ENCODE assay signal across 11 cellular contexts in the genomic region with DNA sequence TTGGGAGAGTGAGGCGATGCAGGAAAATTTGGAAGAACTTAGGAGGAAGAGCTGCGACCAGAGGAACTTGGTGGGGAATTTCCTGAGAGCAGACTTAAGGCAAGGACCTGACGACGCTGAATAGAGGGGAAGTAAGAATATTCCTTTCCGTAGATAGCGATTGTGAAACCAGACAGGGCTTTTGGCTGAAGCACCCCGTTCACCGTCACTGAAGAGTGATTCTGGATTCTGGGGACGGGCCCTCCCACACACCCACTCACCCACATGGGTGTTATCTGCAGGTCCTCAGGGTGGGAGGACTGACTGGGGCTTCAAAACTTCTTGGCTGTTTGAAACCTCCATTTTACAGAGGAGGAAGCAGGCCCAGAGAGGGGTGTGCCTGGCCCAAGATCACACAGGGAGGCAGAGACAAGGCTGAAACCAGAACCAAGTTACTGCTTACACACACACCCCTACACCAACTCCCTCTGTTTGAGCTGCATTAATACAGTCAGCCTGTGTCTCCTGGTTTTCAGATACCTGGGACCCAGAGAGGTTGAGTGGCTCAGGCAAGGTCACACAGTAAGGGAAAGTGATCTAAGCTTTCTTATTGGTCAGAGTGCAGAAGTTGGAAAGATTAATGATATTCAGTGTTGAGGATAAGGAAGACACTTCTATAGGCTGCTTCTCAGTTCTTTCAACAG. TPM values are rescaled to one million over a fixed set of nuclear protein-coding genes. Genes with fewer than 3 reads are reported as not detected.
A peak's percentile ranks its signal among the peaks of the same experiment; 100 is the strongest.
DNase-seq lines count a peak whose midpoint lies in the region; ATAC-seq and TF ChIP-seq lines count a peak whose summit lies in the region.
"Had no signal": no experiment of that assay in that cellular context is flagged by ENCODE, and none has a peak within 500 bp of the region (broad histone marks: within the 10 kb centered on the region; RNA-seq: fewer than 3 reads in every experiment).

No MANE protein-coding gene starts in this region.

- no peaks in the 10 kb centered on the region for H3K27me3 Mint-ChIP-seq in natural killer cell treated with Interleukin-12 subunit alpha and Interleukin-12 subunit beta and Interleukin-15 and Interleukin-18, amount 100 ng/mL, for 72 hours
- no peaks in the 10 kb centered on the region for H3K27me3 Mint-ChIP-seq in osteocyte (ENCODE audit: unreplicated experiment)

- H3K27ac Mint-ChIP-seq in natural killer cell treated with Interleukin-12 subunit alpha and Interleukin-12 subunit beta and Interleukin-15 and Interleukin-18, amount 100 ng/mL, for 72 hours: no peak overlapping the region
- no peak overlapping the region for H3K27ac Mint-ChIP-seq in osteocyte (ENCODE audit: unreplicated experiment)

- H3K36me3 ChIP-seq in Peyer's patch: peaks cover 0 to 5% (median 0%) of the 10 kb centered on the region in 3 donors
- H3K36me3 ChIP-seq in gastrocnemius medialis: peaks cover 0 to 12% of the 10 kb centered on the region in 2 donors
- H3K36me3 ChIP-seq: transverse colon had no signal

- peak overlapping the region in 3 of 4 donors; percentile 9 to 44 (median 13) for H3K27ac ChIP-seq in Peyer's patch
- H3K27ac ChIP-seq in gastrocnemius medialis: no peak overlapping the region

- ATAC-seq in GM21619 (IDR thresholded peaks at IDR 0.05; ENCODE audit: unreplicated experiment) (peak; percentile 58), left ventricle myocardium superior (peak; percentile 76), gastrocnemius medialis (no peak), HG03280 (IDR thresholded peaks at IDR 0.05; ENCODE audit: unreplicated experiment) (no peak)
- no peak for ATAC-seq in natural killer cell treated with Interleukin-12 subunit alpha and Interleukin-12 subunit beta and Interleukin-15 and Interleukin-18, amount 100 ng/mL, for 72 hours

- no peaks in the 10 kb centered on the region for H3K4me1 Mint-ChIP-seq in natural killer cell treated with Interleukin-12 subunit alpha and Interleukin-12 subunit beta and Interleukin-15 and Interleukin-18, amount 100 ng/mL, for 72 hours (ENCODE audit: low read depth in 2 of 2)
- peaks cover 3% of the 10 kb centered on the region for H3K4me1 Mint-ChIP-seq in osteocyte (ENCODE audit: unreplicated experiment)

- H3K4me1 ChIP-seq in Peyer's patch: no peaks in the 10 kb centered on the region
- no peaks in the 10 kb centered on the region for H3K4me1 ChIP-seq in gastrocnemius medialis
- H3K4me1 ChIP-seq: transverse colon had no signal

- DNase-seq in Ammon's horn (ENCODE audit: low spot score) (peak; percentile 62), Peyer's patch (no peak), left ventricle myocardium superior (no peak), gastrocnemius medialis (no peak), osteocyte (ENCODE audit: extremely low spot score, unreplicated experiment) (no peak)
- DNase-seq in natural killer cell treated with Interleukin-12 subunit alpha and Interleukin-12 subunit beta and Interleukin-15 and Interleukin-18, amount 100 ng/mL, for 72 hours (ENCODE audit: low spot score): no peak
- DNase-seq: activated T-cell treated with anti-CD3 and anti-CD28 coated beads, Interleukin-2, amount 50 U/mL, for 48 hours; stimulated activated CD4-positive, alpha-beta T cell treated with anti-CD3 and anti-CD28 coated beads, Interleukin-4, amount 100 ng/mL, for 4 hours; transverse colon had no signal

- H3K27me3 ChIP-seq in Peyer's patch (no peaks in the 10 kb centered on the region), gastrocnemius medialis (no peaks in the 10 kb centered on the region)
- H3K27me3 ChIP-seq: transverse colon had no signal

- no peaks in the 10 kb centered on the region for H3K9me3 ChIP-seq in Peyer's patch
- H3K9me3 ChIP-seq in gastrocnemius medialis: no peaks in the 10 kb centered on the region
- H3K9me3 ChIP-seq: transverse colon had no signal

- H3K9me3 Mint-ChIP-seq in natural killer cell treated with Interleukin-12 subunit alpha and Interleukin-12 subunit beta and Interleukin-15 and Interleukin-18, amount 100 ng/mL, for 72 hours: no peaks in the 10 kb centered on the region
- H3K9me3 Mint-ChIP-seq in osteocyte (ENCODE audit: unreplicated experiment): no peaks in the 10 kb centered on the region

- in situ Hi-C loops in gastrocnemius medialis (cut with MboI; ENCODE audit: low sequenced_read_pairs in 4 of 4): no loop called here

- no peaks in the 10 kb centered on the region for H3K36me3 Mint-ChIP-seq in natural killer cell treated with Interleukin-12 subunit alpha and Interleukin-12 subunit beta and Interleukin-15 and Interleukin-18, amount 100 ng/mL, for 72 hours
- H3K36me3 Mint-ChIP-seq in osteocyte (ENCODE audit: unreplicated experiment): peaks cover 5% of the 10 kb centered on the region

- H3K4me3 Mint-ChIP-seq in natural killer cell treated with Interleukin-12 subunit alpha and Interleukin-12 subunit beta and Interleukin-15 and Interleukin-18, amount 100 ng/mL, for 72 hours: no peak overlapping the region
- no peak overlapping the region for H3K4me3 Mint-ChIP-seq in osteocyte (ENCODE audit: unreplicated experiment)

- intact Hi-C loops in left ventricle myocardium superior (cut with micrococcal nuclease) (no loop called here), gastrocnemius medialis (cut with DNase I; ENCODE audit: low total_unique reads) (no loop called here)

- TF ChIP-seq POLR2A in Peyer's patch (IDR thresholded peaks at IDR 0.05): no peak
- TF ChIP-seq POLR2A in gastrocnemius medialis (IDR thresholded peaks at IDR 0.05): no peak

- H3K4me3 ChIP-seq in Peyer's patch (no peak overlapping the region), gastrocnemius medialis (no peak overlapping the region)
- H3K4me3 ChIP-seq: transverse colon had no signal

- TF ChIP-seq CTCF in Peyer's patch (IDR thresholded peaks at IDR 0.05) (no peak), gastrocnemius medialis (IDR thresholded peaks at IDR 0.05 in 4 of 5, conservative IDR thresholded peaks at IDR 0.05 in 1 of 5) (no peak), osteocyte (IDR thresholded peaks at IDR 0.05) (no peak)

RNA-seq across cellular contexts. Expression of a gene that starts 37.2 kb away (rescaled TPM):
- 1 to 10 TPM; 3.2 to 9.9 (median 5.4) TPM for total RNA-seq in Peyer's patch
- 5.4 TPM for total RNA-seq in left ventricle myocardium superior
- 1 to 10 TPM in 2 of 4 donors, under 1 TPM in 2; 0.53 to 1.8 (median 1.2) TPM for total RNA-seq in gastrocnemius medialis
- total RNA-seq in natural killer cell treated with Interleukin-12 subunit alpha and Interleukin-12 subunit beta and Interleukin-15 and Interleukin-18, amount 100 ng/mL, for 72 hours: under 1 TPM in 1 of 2 donors, not detected in 1; 0.06 TPM
- not detected in 2 replicates for total RNA-seq in osteocyte

RNA-seq across cellular contexts. Expression of a gene that starts 40.4 kb away (rescaled TPM):
- total RNA-seq in Peyer's patch (1 to 10 TPM in 3 of 4 donors, not detected in 1; 1.9 to 4.4 (median 2.8) TPM), left ventricle myocardium superior (2.0 TPM), gastrocnemius medialis (1 to 10 TPM in 3 of 4 donors, under 1 TPM in 1; 0.36 to 2.8 (median 2.0) TPM), osteocyte (4.1 and 4.4 TPM in 2 replicates)
- total RNA-seq in natural killer cell treated with Interleukin-12 subunit alpha and Interleukin-12 subunit beta and Interleukin-15 and Interleukin-18, amount 100 ng/mL, for 72 hours: 1 to 10 TPM; 3.4 to 3.6 TPM

Comparison
In these comparisons a context has a peak if more than half of its experiments do, and no peak if none do; other contexts are left out.
1. ATAC-seq: peak in GM21619 (single experiment) and left ventricle myocardium superior (single experiment); none in gastrocnemius medialis (0 of 2), natural killer cell treated with Interleukin-12 subunit alpha and Interleukin-12 subunit beta and Interleukin-15 and Interleukin-18, amount 100 ng/mL, for 72 hours (0 of 2) and HG03280 (single experiment).
2. H3K27ac ChIP-seq: peak in Peyer's patch (3 of 4); none in gastrocnemius medialis (0 of 4).